18 cellular contexts compared by ENCODE assay signal in the genomic region with DNA sequence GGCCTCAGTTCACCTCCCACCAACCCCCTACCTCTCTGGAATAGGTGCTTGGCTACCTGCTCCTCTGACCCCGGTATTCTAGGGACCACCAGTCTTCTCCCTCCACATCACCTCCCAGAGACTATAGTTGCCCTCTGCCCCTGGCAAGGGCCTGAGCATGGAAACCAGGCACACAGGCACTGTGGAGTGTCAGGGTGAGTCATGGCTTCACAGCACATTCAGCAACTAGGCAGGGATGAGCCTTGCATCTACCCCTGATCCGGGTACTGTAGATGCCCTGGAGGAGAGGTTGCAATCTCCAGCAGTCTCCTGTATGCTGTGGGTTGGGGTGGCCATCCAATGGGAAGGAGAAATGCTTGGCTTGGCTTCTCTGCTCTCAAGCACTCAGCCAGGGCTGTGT.
DNase-seq lines count a peak whose midpoint lies in the region; ATAC-seq and TF ChIP-seq lines count a peak whose summit lies in the region.
"Had no signal": no experiment of that assay in that cellular context is flagged by ENCODE, and none has a peak within 500 bp of the region (broad histone marks: within the 10 kb centered on the region; RNA-seq: fewer than 3 reads in every experiment).

No MANE protein-coding gene starts in this region.

- CTCF ChIA-PET in MCF 10A (lab: Yijun Ruan, JAX), result interaction anchor here (0.5 kb wide), 1 partner anchor 479 kb away, joined by 3 read pairs; no protein-coding TSS in a partner anchor

- H3K4me1 Mint-ChIP-seq in MCF 10A (ENCODE audit: insufficient read depth, unreplicated experiment) (no peaks in the 10 kb centered on the region), type B pancreatic cell (ENCODE audit: unreplicated experiment) (no peaks in the 10 kb centered on the region)
- H3K4me1 Mint-ChIP-seq: B cell, CD14-positive monocyte had no signal

- intact Hi-C loops in MCF 10A (cut with micrococcal nuclease), result no loop called here
- intact Hi-C loops in breast epithelium (cut with DNase I; ENCODE audit: low total_unique reads), result no loop called here

- H3K27ac ChIP-seq in breast epithelium (no peak overlapping the region), brain microvascular endothelial cell (no peak overlapping the region)
- H3K27ac ChIP-seq: 22Rv1 had no signal

- in situ Hi-C loops in brain microvascular endothelial cell (cut with HindIII; ENCODE audit: low pct_ligation_motif_present, low sequenced_read_pairs), result no loop called here

- H3K27me3 ChIP-seq in breast epithelium (no peaks in the 10 kb centered on the region), brain microvascular endothelial cell (replicated peaks) (no peaks in the 10 kb centered on the region)

- H3K4me3 ChIP-seq in breast epithelium (no peak overlapping the region), brain microvascular endothelial cell (ENCODE audit: low read depth, low read length) (no peak overlapping the region)

- H3K27ac Mint-ChIP-seq in MCF 10A (ENCODE audit: low read depth, unreplicated experiment) (no peak overlapping the region), type B pancreatic cell (no peak overlapping the region)
- H3K27ac Mint-ChIP-seq: B cell; CD8-positive, alpha-beta T cell; H9 had no signal

- H3K36me3 Mint-ChIP-seq in MCF 10A (ENCODE audit: insufficient read depth, unreplicated experiment) (no peaks in the 10 kb centered on the region), type B pancreatic cell (no peaks in the 10 kb centered on the region)
- H3K36me3 Mint-ChIP-seq: CD14-positive monocyte; CD8-positive, alpha-beta T cell had no signal

- H3K36me3 ChIP-seq in breast epithelium (no peaks in the 10 kb centered on the region), brain microvascular endothelial cell (replicated peaks) (no peaks in the 10 kb centered on the region)

- POLR2A ChIA-PET in MCF 10A (lab: Yijun Ruan, JAX), result no interaction called here

- H3K9me3 ChIP-seq in breast epithelium, result no peaks in the 10 kb centered on the region

- TF ChIP-seq POLR2A in breast epithelium (IDR thresholded peaks at IDR 0.05), result no peak

- DNase-seq in MCF 10A (ENCODE audit: unreplicated experiment), result peak; percentile 11
- DNase-seq in breast epithelium (ENCODE audit: low spot score in 2 of 2), result no peak
- DNase-seq in NCI-H226, result peak; percentile 2
- peak; percentile 57 for DNase-seq in islet precursor cell
- no peak for DNase-seq in brain microvascular endothelial cell
- DNase-seq in mesenteric fat pad (ENCODE audit: low spot score), result no peak
- DNase-seq in type B pancreatic cell (ENCODE audit: extremely low spot score, unreplicated experiment), result no peak
- DNase-seq: CD8-positive, alpha-beta T cell; COR-L47; DND-41; GDM1; GOT3; H9 had no signal

- no peaks in the 10 kb centered on the region for H3K27me3 Mint-ChIP-seq in MCF 10A (ENCODE audit: insufficient read depth, unreplicated experiment)
- no peaks in the 10 kb centered on the region for H3K27me3 Mint-ChIP-seq in type B pancreatic cell
- H3K27me3 Mint-ChIP-seq: B cell had no signal

- ATAC-seq in HG02588 (IDR thresholded peaks at IDR 0.05; ENCODE audit: unreplicated experiment), result no peak
- ATAC-seq: CD8-positive, alpha-beta T cell; HepG2 had no signal

- H3K9me3 Mint-ChIP-seq in MCF 10A (ENCODE audit: unreplicated experiment) (no peaks in the 10 kb centered on the region), type B pancreatic cell (no peaks in the 10 kb centered on the region)
- H3K9me3 Mint-ChIP-seq: CD8-positive, alpha-beta T cell had no signal

- TF ChIP-seq CTCF in MCF 10A (IDR thresholded peaks at IDR 0.05; ENCODE audit: unreplicated experiment) (no peak), breast epithelium (IDR thresholded peaks at IDR 0.05) (no peak), brain microvascular endothelial cell (IDR thresholded peaks at IDR 0.05; ENCODE audit: low read depth, low read length, missing control alignments) (no peak), type B pancreatic cell (conservative IDR thresholded peaks at IDR 0.05) (no peak)

- H3K4me1 ChIP-seq in breast epithelium, result no peaks in the 10 kb centered on the region

- H3K4me3 Mint-ChIP-seq in MCF 10A (ENCODE audit: unreplicated experiment), result no peak overlapping the region
- no peak overlapping the region for H3K4me3 Mint-ChIP-seq in type B pancreatic cell
- H3K4me3 Mint-ChIP-seq: B cell; CD14-positive monocyte; CD8-positive, alpha-beta T cell; H9 had no signal

- BruUV-seq in MCF 10A (replicated peaks; lab: Mats Ljungman, UMichigan), result no TSS peak

Comparison
In these comparisons a context has a peak if more than half of its experiments do, and no peak if none do; other contexts are left out.
1. DNase-seq: peak in MCF 10A (single experiment), NCI-H226 (single experiment) and islet precursor cell (single experiment); none in breast epithelium (0 of 2), brain microvascular endothelial cell (single experiment), mesenteric fat pad (single experiment) and type B pancreatic cell (single experiment).